ENCODE assay signal across 15 cellular contexts in the genomic region with DNA sequence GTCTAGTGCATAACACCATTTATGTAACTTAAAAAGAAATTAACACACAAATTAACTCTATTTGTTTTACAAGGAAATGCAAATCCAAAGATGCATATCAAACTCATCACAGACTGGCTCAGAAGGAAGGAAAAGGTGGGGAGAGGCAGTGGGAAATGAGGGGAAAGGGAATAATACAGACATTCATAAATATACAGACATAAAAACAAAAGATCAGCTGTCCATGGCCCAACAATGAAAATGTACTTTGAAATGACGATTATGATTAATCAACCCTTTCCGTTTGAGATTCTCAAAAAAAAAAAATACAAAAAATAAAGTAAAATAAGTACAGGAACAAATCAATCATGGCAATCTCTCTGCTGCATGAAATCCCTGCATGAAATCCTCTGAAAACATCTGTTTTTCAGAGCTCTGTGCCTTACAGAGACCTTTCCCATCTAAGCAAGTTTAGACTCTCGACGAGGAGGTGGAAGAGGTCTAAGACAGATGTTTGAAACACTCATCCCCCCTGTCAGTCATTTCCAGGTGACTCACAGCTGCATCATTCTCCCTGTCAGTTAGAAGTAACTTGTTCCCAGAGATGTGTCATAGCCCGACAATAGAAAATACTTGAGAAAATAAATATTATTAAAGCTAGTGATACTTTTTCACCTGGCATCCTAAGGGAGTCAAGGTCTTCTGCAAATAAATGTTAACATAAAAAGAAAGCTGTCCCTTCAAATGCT. TPM values are rescaled to one million over a fixed set of nuclear protein-coding genes. Genes with fewer than 3 reads are reported as not detected.
DNase-seq lines count a peak whose midpoint lies in the region; ATAC-seq and TF ChIP-seq lines count a peak whose summit lies in the region.
"Had no signal": no experiment of that assay in that cellular context is flagged by ENCODE, and none has a peak within 500 bp of the region (broad histone marks: within the 10 kb centered on the region; RNA-seq: fewer than 3 reads in every experiment).

No MANE protein-coding gene starts in this region.

- no peak overlapping the region for H2AFZ ChIP-seq in mammary epithelial cell (ENCODE audit: low read depth, low read length)

- H3K9ac ChIP-seq in mammary epithelial cell (ENCODE audit: insufficient read depth, low read length): no peak overlapping the region
- H3K9ac ChIP-seq: BLaER1 had no signal

- intact Hi-C loops in mammary epithelial cell (cut with micrococcal nuclease): no loop called here

- no peaks in the 10 kb centered on the region for H3K27me3 ChIP-seq in mammary epithelial cell (ENCODE audit: insufficient read depth, low read length)
- H3K27me3 ChIP-seq: BLaER1, esophagus muscularis mucosa, upper lobe of right lung had no signal

- ATAC-seq in HG02973 (IDR thresholded peaks at IDR 0.05; ENCODE audit: unreplicated experiment): no peak
- no peak for ATAC-seq in GM19452 (IDR thresholded peaks at IDR 0.05; ENCODE audit: unreplicated experiment)
- ATAC-seq: naive thymus-derived CD4-positive, alpha-beta T cell; upper lobe of right lung had no signal

- no TSS peak for BruUV-seq in mammary epithelial cell (replicated peaks; lab: Mats Ljungman, UMichigan)

- peaks cover 19% of the 10 kb centered on the region for H3K4me1 ChIP-seq in mammary epithelial cell (ENCODE audit: insufficient read depth, low read length)
- H3K4me1 ChIP-seq: BLaER1, upper lobe of right lung had no signal

- H3K4me3 ChIP-seq in mammary epithelial cell (replicated peaks in 1 of 3; ENCODE audit: insufficient read depth in 1 of 3, low read depth in 2 of 3, low read length in 3 of 3): no peak overlapping the region
- H3K4me3 ChIP-seq: BLaER1, esophagus muscularis mucosa, upper lobe of right lung had no signal

- H3K27ac ChIP-seq in mammary epithelial cell (ENCODE audit: insufficient read depth, low read depth, low read length): no peak overlapping the region
- H3K27ac ChIP-seq: BLaER1, esophagus muscularis mucosa had no signal

- H4K20me1 ChIP-seq in mammary epithelial cell (ENCODE audit: insufficient read depth, low read length): no peaks in the 10 kb centered on the region
- H4K20me1 ChIP-seq: BLaER1 had no signal

- 22% methylated on average over 5 of the region's 5 CpGs for WGBS in mammary epithelial cell (ENCODE audit: low coverage, missing lambda C conversion rate)

- H3K9me3 ChIP-seq in mammary epithelial cell (replicated peaks; ENCODE audit: insufficient read depth, low read length): no peaks in the 10 kb centered on the region
- H3K9me3 ChIP-seq: BLaER1, esophagus muscularis mucosa, upper lobe of right lung had no signal

- dilution Hi-C loops in mammary epithelial cell (cut with HindIII; ENCODE audit: low sequenced_read_pairs): no loop called here

- peak overlapping the region; percentile 69 for H3K4me2 ChIP-seq in mammary epithelial cell (ENCODE audit: insufficient read depth, low read depth, low read length)
- H3K4me2 ChIP-seq: BLaER1 had no signal

- in situ Hi-C loops in mammary epithelial cell (cut with MboI; ENCODE audit: low sequenced_read_pairs in 2 of 2): no loop called here
- in situ Hi-C loops in GM13976 (cut with MboI; ENCODE audit: low sequenced_read_pairs, unreplicated experiment): no loop called here

- DNase-seq in COLO829 (ENCODE audit: low spot score) (peak; percentile 61), M059J (ENCODE audit: low read depth) (peak; percentile 83), mammary epithelial cell (peak; percentile 89), lung microvascular endothelial cell (ENCODE audit: low read depth in 2 of 2) (peak; percentile 55 to 97), GM13976 (ENCODE audit: low spot score) (no peak), superior temporal gyrus (ENCODE audit: extremely low spot score) (no peak)
- DNase-seq: naive thymus-derived CD4-positive, alpha-beta T cell; NCI-H1092; NCI-H774; upper lobe of right lung had no signal

- H3K36me3 ChIP-seq in mammary epithelial cell (ENCODE audit: insufficient read depth, low read length): no peaks in the 10 kb centered on the region
- H3K36me3 ChIP-seq: BLaER1, upper lobe of right lung had no signal

- TF ChIP-seq CTCF in mammary epithelial cell (conservative IDR thresholded peaks at IDR 0.05 in 1 of 2, IDR thresholded peaks at IDR 0.05 in 1 of 2; ENCODE audit: extremely low read depth in 1 of 2, insufficient read depth in 1 of 2, low read depth in 1 of 2, low read length in 2 of 2) (no peak), GM13976 (IDR thresholded peaks at IDR 0.05; ENCODE audit: borderline replicate concordance, control extremely low read depth, extremely low read depth, insufficient read depth, missing control alignments) (no peak)

- no peaks in the 10 kb centered on the region for H3K79me2 ChIP-seq in mammary epithelial cell (ENCODE audit: insufficient read depth, low read length)

- CTCF ChIA-PET in mammary epithelial cell (lab: Charles Lee; ENCODE audit: low non-redundant PET): interaction anchor here (0.6 kb wide), 1 partner anchor 38 kb away, joined by 8 read pairs; no protein-coding TSS in a partner anchor

RNA-seq across cellular contexts. Expression of a gene that starts 41.4 kb away (rescaled TPM):
- total RNA-seq in M059J (2014; rRNA removed; shearing (Covaris generic)): 0.79 and 1.2 TPM in 2 replicates
- total RNA-seq in mammary epithelial cell (under 1 TPM in 1 of 2 donors, not detected in 1; 0.83 TPM), lung microvascular endothelial cell (0.22 and 0.79 TPM in 2 replicates)
- 0.99 TPM for polyA plus RNA-seq in mammary epithelial cell
- polyA minus RNA-seq in mammary epithelial cell: 0.93 TPM
- total RNA-seq: T-helper 1 cell treated with Interleukin-12 subunit alpha and Interleukin-12 subunit beta and Interleukin-4 antibody, amounts not matched to agents 30 ng/mL and 1 ng/mL, for 36 hours had no signal
- polyA plus RNA-seq: naive thymus-derived CD4-positive, alpha-beta T cell had no signal

Comparison
In these comparisons a context has a peak if more than half of its experiments do, and no peak if none do; other contexts are left out.
1. DNase-seq: peak in COLO829 (single experiment), M059J (single experiment), mammary epithelial cell (single experiment) and lung microvascular endothelial cell (2 of 2); none in GM13976 (single experiment) and superior temporal gyrus (single experiment).